30 cellular contexts compared by ENCODE assay signal in genomic region chr2:55403177-55403998, GRCh38. TPM values are rescaled to one million over a fixed set of nuclear protein-coding genes. Genes with fewer than 3 reads are reported as not detected.
DNase-seq lines count a peak whose midpoint lies in the region; ATAC-seq and TF ChIP-seq lines count a peak whose summit lies in the region.
"Had no signal": no experiment of that assay in that cellular context is flagged by ENCODE, and none has a peak within 500 bp of the region (broad histone marks: within the 10 kb centered on the region; RNA-seq: fewer than 3 reads in every experiment).

No MANE protein-coding gene starts in this region.

- peaks cover 20% of the 10 kb centered on the region for H3K79me1 ChIP-seq in mesenchymal stem cell (replicated peaks; ENCODE audit: low read length, poor library complexity, severe bottlenecking)

- H2AFZ ChIP-seq in Karpas-422 (ENCODE audit: low read length) (no peak overlapping the region), mesenchymal stem cell (ENCODE audit: low read depth, low read length) (no peak overlapping the region)
- H2AFZ ChIP-seq: GM23248 had no signal

- no peaks in the 10 kb centered on the region; the same call in 1 of the 2 replicates for H4K20me1 ChIP-seq in Karpas-422 (ENCODE audit: insufficient read depth, low read depth, low read length)

- H3K9me3 ChIP-seq in Karpas-422 (ENCODE audit: low read length): no peaks in the 10 kb centered on the region
- H3K9me3 ChIP-seq in left ventricle myocardium inferior (replicated peaks): no peaks in the 10 kb centered on the region
- H3K9me3 ChIP-seq in mesenchymal stem cell (ENCODE audit: control insufficient read depth, low read length): no peaks in the 10 kb centered on the region
- H3K9me3 ChIP-seq: thoracic aorta had no signal

- no peaks in the 10 kb centered on the region for H3K27me3 Mint-ChIP-seq in WTC11 (ENCODE audit: low read depth)
- H3K27me3 Mint-ChIP-seq: activated CD8-positive, alpha-beta memory T cell treated with anti-CD3 and anti-CD28 coated beads, Interleukin-2, amount 10 ng/mL, durations not matched to agents 7 days and 5 days; dendritic cell treated with granulocyte-macrophage colony-stimulating factor and Interleukin-4, amounts not matched to agents 40 ng/mL and 50 ng/mL, for 4 days; naive B cell; stimulated activated memory B cell treated with anti-CD40 and anti-IgM and Interleukin-4, amounts not matched to agents 10 μg/mL and 1 μg/mL and 100 μg/mL, for 72 hours had no signal

- no peak for TF ChIP-seq CTCF in WTC11 (IDR thresholded peaks at IDR 0.05)
- TF ChIP-seq CTCF in left ventricle myocardium inferior (IDR thresholded peaks at IDR 0.05; ENCODE audit: borderline replicate concordance): no peak

- no peak overlapping the region for H2BK5ac ChIP-seq in mesenchymal stem cell (ENCODE audit: low read depth, low read length, poor library complexity, severe bottlenecking)

- H3K4me3 ChIP-seq in Karpas-422 (ENCODE audit: low read length) (no peak overlapping the region), left ventricle myocardium inferior (no peak overlapping the region), mesenchymal stem cell (ENCODE audit: insufficient read depth in 1 of 2, low read depth in 1 of 2, low read length in 2 of 2) (no peak overlapping the region)
- H3K4me3 ChIP-seq: GM23248, smooth muscle cell, thoracic aorta had no signal

- intact Hi-C loops in left ventricle myocardium inferior (cut with micrococcal nuclease): no loop called here

- H3K27me3 ChIP-seq in Karpas-422 (ENCODE audit: low read length) (no peaks in the 10 kb centered on the region), left ventricle myocardium inferior (ENCODE audit: low read depth) (no peaks in the 10 kb centered on the region), mesenchymal stem cell (ENCODE audit: control insufficient read depth in 1 of 2, insufficient read depth in 1 of 2, low read length in 2 of 2) (no peaks in the 10 kb centered on the region)

- no peak overlapping the region for H4K91ac ChIP-seq in mesenchymal stem cell (ENCODE audit: low read length)

- H3K36me3 Mint-ChIP-seq in WTC11: peaks cover 16% of the 10 kb centered on the region
- H3K36me3 Mint-ChIP-seq: activated CD8-positive, alpha-beta memory T cell treated with anti-CD3 and anti-CD28 coated beads, Interleukin-2, amount 10 ng/mL, durations not matched to agents 7 days and 5 days; naive B cell had no signal

- no peak for ATAC-seq in WTC11
- no peak for ATAC-seq in HG02678 (IDR thresholded peaks at IDR 0.05; ENCODE audit: unreplicated experiment)
- ATAC-seq: activated CD8-positive, alpha-beta memory T cell treated with anti-CD3 and anti-CD28 coated beads, Interleukin-2, amount 10 ng/mL, durations not matched to agents 7 days and 5 days; activated T-cell treated with anti-CD3 and anti-CD28 coated beads, Interleukin-2, amount 50 U/mL, for 72 hours; CD8-positive, alpha-beta T cell; left colon; stimulated activated memory B cell treated with anti-CD40 and anti-IgM and Interleukin-4, amounts not matched to agents 10 μg/mL and 1 μg/mL and 100 μg/mL, for 72 hours had no signal

- peaks cover 92% of the 10 kb centered on the region for H3K79me2 ChIP-seq in Karpas-422 (ENCODE audit: low read length)

- H3K4me1 Mint-ChIP-seq in WTC11: peaks cover 5% of the 10 kb centered on the region
- H3K4me1 Mint-ChIP-seq: activated CD8-positive, alpha-beta memory T cell treated with anti-CD3 and anti-CD28 coated beads, Interleukin-2, amount 10 ng/mL, durations not matched to agents 7 days and 5 days had no signal

- H2AK5ac ChIP-seq in mesenchymal stem cell (ENCODE audit: low read length, severe bottlenecking): no peak overlapping the region

- DNase-seq in Karpas-422 (no peak), WTC11 (ENCODE audit: low spot score) (no peak), globus pallidus (ENCODE audit: low spot score) (peak; percentile 94), left ventricle myocardium inferior (no peak), NCI-H1694 treated with DMSO at 0.1 percent for 48 hours (lab: John Stamatoyannopoulos, UW) (no peak), mesenchymal stem cell (no peak)
- DNase-seq: activated CD4-positive, alpha-beta T cell treated with anti-CD3 and anti-CD28 coated beads, Interleukin-2, amount 50 U/mL, for 1 hour; activated CD8-positive, alpha-beta memory T cell treated with anti-CD3 and anti-CD28 coated beads, Interleukin-2, amount 10 ng/mL, durations not matched to agents 7 days and 5 days; activated naive CD4-positive, alpha-beta T cell treated with anti-CD3 and anti-CD28 coated beads for 36 hours; activated T-cell treated with anti-CD3 and anti-CD28 coated beads, Interleukin-2, amount 50 U/mL, for 72 hours; amniotic stem cell; CD8-positive, alpha-beta T cell; DMS153; GM23248; HFFc6; KBM-7; left colon; mesendoderm; MM.1S; naive B cell; NCI-H2171; NCI-H524; retina; stimulated activated CD4-positive, alpha-beta T cell treated with anti-CD3 and anti-CD28 coated beads, Interleukin-2, amount 100 ng/mL, for 48 hours; WERI-Rb-1 had no signal

- no peak overlapping the region for H3K18ac ChIP-seq in mesenchymal stem cell (ENCODE audit: low read depth in 1 of 2, low read length in 2 of 2)

- H3K23ac ChIP-seq in mesenchymal stem cell (ENCODE audit: low read length in 2 of 2): no peak overlapping the region

- no peaks in the 10 kb centered on the region for H3K9me2 ChIP-seq in Karpas-422 (replicated peaks; ENCODE audit: insufficient read depth, low read length)

- no peak overlapping the region for H3K14ac ChIP-seq in mesenchymal stem cell (ENCODE audit: low read length in 2 of 2)

- peak overlapping the region; percentile 25 for H3K4me2 ChIP-seq in Karpas-422 (ENCODE audit: low read depth, low read length, poor library complexity, severe bottlenecking)
- no peak overlapping the region for H3K4me2 ChIP-seq in mesenchymal stem cell (ENCODE audit: low read length, poor library complexity, severe bottlenecking)
- H3K4me2 ChIP-seq: smooth muscle cell had no signal

- 90% methylated on average over 2 of the region's 4 CpGs for WGBS in mesenchymal stem cell

- CTCF ChIA-PET in WTC11 (lab: Charles Lee): no interaction called here

- H2BK120ac ChIP-seq in mesenchymal stem cell (ENCODE audit: low read depth, low read length): no peak overlapping the region

- POLR2A ChIA-PET in WTC11 (lab: Charles Lee): interaction anchor here (0.6 kb wide), 1 partner anchor 16 kb away, joined by 3 read pairs; the partner anchor contains the start of gene CCDC88A

- H3K4me1 ChIP-seq in Karpas-422 (ENCODE audit: low read length) (peaks cover 26% of the 10 kb centered on the region), left ventricle myocardium inferior (no peaks in the 10 kb centered on the region), mesenchymal stem cell (ENCODE audit: control insufficient read depth, insufficient read depth, low read depth, low read length) (no peaks in the 10 kb centered on the region)

- H3K9me3 Mint-ChIP-seq in WTC11: peaks cover 2% of the 10 kb centered on the region; the same call in 1 of the 2 replicates
- H3K9me3 Mint-ChIP-seq: activated naive CD4-positive, alpha-beta T cell treated with anti-CD3 and anti-CD28 coated beads for 36 hours; activated T-cell treated with anti-CD3 and anti-CD28 coated beads, Interleukin-2, amount 50 U/mL, for 72 hours; CD8-positive, alpha-beta T cell; dendritic cell treated with granulocyte-macrophage colony-stimulating factor and Interleukin-4, amounts not matched to agents 40 ng/mL and 50 ng/mL, for 4 days; HFFc6; naive B cell; stimulated activated memory B cell treated with anti-CD40 and anti-IgM and Interleukin-4, amounts not matched to agents 10 μg/mL and 1 μg/mL and 100 μg/mL, for 72 hours had no signal

- no peak overlapping the region for H2BK12ac ChIP-seq in mesenchymal stem cell (ENCODE audit: low read length in 2 of 2)

- H3K27ac Mint-ChIP-seq in WTC11: 0 out of 2 replicates have a peak overlapping the region, but pooled peaks have one; percentile 53
- H3K27ac Mint-ChIP-seq: activated CD8-positive, alpha-beta memory T cell treated with anti-CD3 and anti-CD28 coated beads, Interleukin-2, amount 10 ng/mL, durations not matched to agents 7 days and 5 days; activated naive CD4-positive, alpha-beta T cell treated with anti-CD3 and anti-CD28 coated beads for 36 hours; activated T-cell treated with anti-CD3 and anti-CD28 coated beads, Interleukin-2, amount 50 U/mL, for 72 hours; CD8-positive, alpha-beta T cell; dendritic cell treated with granulocyte-macrophage colony-stimulating factor and Interleukin-4, amounts not matched to agents 40 ng/mL and 50 ng/mL, for 4 days; HFFc6; stimulated activated memory B cell treated with anti-CD40 and anti-IgM and Interleukin-4, amounts not matched to agents 10 μg/mL and 1 μg/mL and 100 μg/mL, for 72 hours had no signal

- H3K4me3 Mint-ChIP-seq in WTC11: no peak overlapping the region
- H3K4me3 Mint-ChIP-seq: activated CD8-positive, alpha-beta memory T cell treated with anti-CD3 and anti-CD28 coated beads, Interleukin-2, amount 10 ng/mL, durations not matched to agents 7 days and 5 days; activated naive CD4-positive, alpha-beta T cell treated with anti-CD3 and anti-CD28 coated beads for 36 hours; activated T-cell treated with anti-CD3 and anti-CD28 coated beads, Interleukin-2, amount 50 U/mL, for 72 hours; CD8-positive, alpha-beta T cell; dendritic cell treated with granulocyte-macrophage colony-stimulating factor and Interleukin-4, amounts not matched to agents 40 ng/mL and 50 ng/mL, for 4 days; HFFc6; naive B cell; stimulated activated memory B cell treated with anti-CD40 and anti-IgM and Interleukin-4, amounts not matched to agents 10 μg/mL and 1 μg/mL and 100 μg/mL, for 72 hours had no signal

- H2BK15ac ChIP-seq in mesenchymal stem cell (ENCODE audit: low read depth, poor library complexity, severe bottlenecking): no peak overlapping the region

- H3K9ac ChIP-seq in Karpas-422 (ENCODE audit: low read length): no peak overlapping the region
- no peak overlapping the region for H3K9ac ChIP-seq in mesenchymal stem cell (ENCODE audit: low read length)
- H3K9ac ChIP-seq: GM23248 had no signal

- H3K4ac ChIP-seq in mesenchymal stem cell (ENCODE audit: low read depth in 1 of 2, low read length in 2 of 2): no peak overlapping the region

- H4K8ac ChIP-seq in mesenchymal stem cell (ENCODE audit: low read length): no peak overlapping the region

- H3K36me3 ChIP-seq in Karpas-422 (ENCODE audit: insufficient read depth, low read length) (peaks cover 56% of the 10 kb centered on the region), left ventricle myocardium inferior (peaks cover 8% of the 10 kb centered on the region), mesenchymal stem cell (ENCODE audit: control insufficient read depth in 1 of 2, insufficient read depth in 2 of 2, low read depth in 1 of 2, low read length in 2 of 2) (peaks cover 11 to 38% of the 10 kb centered on the region in 2 experiments)

- peak overlapping the region; percentile 28 for H3K27ac ChIP-seq in Karpas-422 (ENCODE audit: low read length)
- H3K27ac ChIP-seq in left ventricle myocardium inferior (replicated peaks): no peak overlapping the region
- no peak overlapping the region for H3K27ac ChIP-seq in mesenchymal stem cell (ENCODE audit: low read length, poor library complexity, severe bottlenecking)
- H3K27ac ChIP-seq: GM23248, thoracic aorta, WERI-Rb-1 had no signal

RNA-seq across cellular contexts. Expression of gene CCDC88A, which starts 16.3 kb away (rescaled TPM):
- total RNA-seq in Karpas-422 (2014; rRNA removed; shearing (Covaris generic); ENCODE audit: low replicate concordance): 129 and 262 TPM in 2 replicates
- total RNA-seq in WTC11 (2021) (81.1 to 97.5 TPM (median 82.5 TPM) in 3 replicates), left ventricle myocardium inferior (21.7 TPM)
- polyA plus RNA-seq in mesenchymal stem cell (2013, experiment 1 of 2): 47.3 TPM
- polyA plus RNA-seq in mesenchymal stem cell (2013, experiment 2 of 2): 43.5 TPM
